In genomic region chr18:22432672-22433137, GRCh38 we compare ENCODE assay signal across 9 cellular contexts. TPM values are rescaled to one million over a fixed set of nuclear protein-coding genes. Genes with fewer than 3 reads are reported as not detected.
DNase-seq lines count a peak whose midpoint lies in the region; ATAC-seq, FAIRE-seq and TF ChIP-seq lines count a peak whose summit lies in the region.
"Had no signal": no experiment of that assay in that cellular context is flagged by ENCODE, and none has a peak within 500 bp of the region (broad histone marks: within the 10 kb centered on the region; RNA-seq: fewer than 3 reads in every experiment).

No MANE protein-coding gene starts in this region.

- peak overlapping the region in 2 of 5 donors; percentile 3 to 19 for H3K27ac ChIP-seq in adrenal gland
- H3K27ac ChIP-seq in right atrium auricular region, result peak overlapping the region; percentile 35 to 44
- H3K27ac ChIP-seq in small intestine (ENCODE audit: low read depth in 1 of 2, low read length in 1 of 2), result peak overlapping the region; percentile 72 to 89

- no peak overlapping the region for H3K4me3 Mint-ChIP-seq in activated CD8-positive, alpha-beta T cell treated with anti-CD3 and anti-CD28 coated beads, Interleukin-2, amount 10 ng/mL, durations not matched to agents 7 days and 5 days
- H3K4me3 Mint-ChIP-seq: activated CD4-positive, alpha-beta T cell treated with anti-CD3 and anti-CD28 coated beads, Interleukin-2, amount 10 ng/mL, durations not matched to agents 7 days and 5 days had no signal

- no peak for TF ChIP-seq POLR2A in H54 (IDR thresholded peaks at IDR 0.05; ENCODE audit: low read depth, low read length)
- TF ChIP-seq POLR2A in adrenal gland (IDR thresholded peaks at IDR 0.05), result no peak

- TF ChIP-seq CTCF in adrenal gland (IDR thresholded peaks at IDR 0.05) (no peak), right atrium auricular region (IDR thresholded peaks at IDR 0.05) (no peak)

- CTCF ChIA-PET in activated CD8-positive, alpha-beta T cell treated with anti-CD3 and anti-CD28 coated beads, Interleukin-2, amount 10 ng/mL, durations not matched to agents 7 days and 5 days (lab: Charles Lee), result no interaction called here

- H3K27me3 ChIP-seq in adrenal gland, result no peaks in the 10 kb centered on the region
- H3K27me3 ChIP-seq in right atrium auricular region, result no peaks in the 10 kb centered on the region
- no peaks in the 10 kb centered on the region for H3K27me3 ChIP-seq in small intestine (ENCODE audit: control insufficient read depth in 2 of 2, insufficient read depth in 2 of 2, low read length in 2 of 2)

- ATAC-seq in HG02870 (IDR thresholded peaks at IDR 0.05; ENCODE audit: unreplicated experiment) (no peak), HG03469 (IDR thresholded peaks at IDR 0.05; ENCODE audit: unreplicated experiment) (no peak), GM21786 (IDR thresholded peaks at IDR 0.05; ENCODE audit: unreplicated experiment) (no peak)
- no peak for ATAC-seq in activated CD8-positive, alpha-beta T cell treated with anti-CD3 and anti-CD28 coated beads, Interleukin-2, amount 10 ng/mL, durations not matched to agents 7 days and 5 days

- intact Hi-C loops in adrenal gland (cut with DNase I), result no loop called here

- peaks cover 0 to 5% of the 10 kb centered on the region in 2 donors for H3K4me1 ChIP-seq in adrenal gland (replicated peaks in 1 of 2)
- H3K4me1 ChIP-seq in right atrium auricular region, result peaks cover 0 to 15% of the 10 kb centered on the region in 2 donors
- H3K4me1 ChIP-seq in small intestine (ENCODE audit: control insufficient read depth in 2 of 2, insufficient read depth in 1 of 2, low read depth in 1 of 2, low read length in 1 of 2), result peaks cover 0 to 8% of the 10 kb centered on the region in 2 donors

- no peaks in the 10 kb centered on the region for H3K36me3 Mint-ChIP-seq in activated CD8-positive, alpha-beta T cell treated with anti-CD3 and anti-CD28 coated beads, Interleukin-2, amount 10 ng/mL, durations not matched to agents 7 days and 5 days (ENCODE audit: low read depth)

- POLR2A ChIA-PET in activated CD8-positive, alpha-beta T cell treated with anti-CD3 and anti-CD28 coated beads, Interleukin-2, amount 10 ng/mL, durations not matched to agents 7 days and 5 days (lab: Charles Lee), result no interaction called here

- FAIRE-seq in H54 (lab: Jason Lieb, UNC), result peak; percentile 62
- FAIRE-seq in small intestine (lab: Jason Lieb, UNC), result peak; percentile 65

- H3K36me3 ChIP-seq in adrenal gland (replicated peaks in 1 of 2) (no peaks in the 10 kb centered on the region), right atrium auricular region (no peaks in the 10 kb centered on the region), small intestine (ENCODE audit: control insufficient read depth in 2 of 2, insufficient read depth in 2 of 2, low read length in 2 of 2) (no peaks in the 10 kb centered on the region)

- H3K4me3 ChIP-seq in adrenal gland (no peak overlapping the region), right atrium auricular region (peak overlapping the region in 1 of 2 donors; percentile 8), small intestine (ENCODE audit: low read depth in 1 of 2, low read length in 2 of 2) (no peak overlapping the region)

- peaks cover 1% of the 10 kb centered on the region for H3K27me3 Mint-ChIP-seq in activated CD8-positive, alpha-beta T cell treated with anti-CD3 and anti-CD28 coated beads, Interleukin-2, amount 10 ng/mL, durations not matched to agents 7 days and 5 days (ENCODE audit: low read depth)
- H3K27me3 Mint-ChIP-seq: activated CD4-positive, alpha-beta T cell treated with anti-CD3 and anti-CD28 coated beads, Interleukin-2, amount 10 ng/mL, durations not matched to agents 7 days and 5 days had no signal

- H3K9me3 ChIP-seq in adrenal gland (replicated peaks in 1 of 3), result no peaks in the 10 kb centered on the region
- H3K9me3 ChIP-seq in right atrium auricular region, result no peaks in the 10 kb centered on the region
- H3K9me3 ChIP-seq in small intestine (ENCODE audit: control insufficient read depth, low read depth), result no peaks in the 10 kb centered on the region

- no peaks in the 10 kb centered on the region for H3K9me3 Mint-ChIP-seq in activated CD8-positive, alpha-beta T cell treated with anti-CD3 and anti-CD28 coated beads, Interleukin-2, amount 10 ng/mL, durations not matched to agents 7 days and 5 days (ENCODE audit: insufficient read depth)
- H3K9me3 Mint-ChIP-seq: activated CD4-positive, alpha-beta T cell treated with anti-CD3 and anti-CD28 coated beads, Interleukin-2, amount 10 ng/mL, durations not matched to agents 7 days and 5 days had no signal

- no peak overlapping the region for H3K27ac Mint-ChIP-seq in activated CD8-positive, alpha-beta T cell treated with anti-CD3 and anti-CD28 coated beads, Interleukin-2, amount 10 ng/mL, durations not matched to agents 7 days and 5 days
- H3K27ac Mint-ChIP-seq: activated CD4-positive, alpha-beta T cell treated with anti-CD3 and anti-CD28 coated beads, Interleukin-2, amount 10 ng/mL, durations not matched to agents 7 days and 5 days had no signal

- no peaks in the 10 kb centered on the region for H3K4me1 Mint-ChIP-seq in activated CD8-positive, alpha-beta T cell treated with anti-CD3 and anti-CD28 coated beads, Interleukin-2, amount 10 ng/mL, durations not matched to agents 7 days and 5 days (ENCODE audit: low read depth)
- H3K4me1 Mint-ChIP-seq: activated CD4-positive, alpha-beta T cell treated with anti-CD3 and anti-CD28 coated beads, Interleukin-2, amount 10 ng/mL, durations not matched to agents 7 days and 5 days had no signal

- peak; percentile 68 for DNase-seq in H54 (ENCODE audit: insufficient read length, low spot score)
- DNase-seq in adrenal gland, result peak; percentile 64 to 94 (median 87)
- peak; percentile 96 for DNase-seq in right atrium auricular region (ENCODE audit: low spot score)
- peak; percentile 99 for DNase-seq in small intestine
- DNase-seq in activated CD8-positive, alpha-beta T cell treated with anti-CD3 and anti-CD28 coated beads, Interleukin-2, amount 10 ng/mL, durations not matched to agents 7 days and 5 days, result no peak
- DNase-seq: activated CD4-positive, alpha-beta T cell treated with anti-CD3 and anti-CD28 coated beads, Interleukin-2, amount 10 ng/mL, durations not matched to agents 7 days and 5 days had no signal

- 33 to 41% (median 40%) methylated on average over 12 of the region's 12 CpGs for WGBS in adrenal gland, 4 donors
- 14 to 49% (median 32%) methylated on average over 12 of the region's 12 CpGs for WGBS in small intestine, 3 donors

RNA-seq across cellular contexts. Expression of gene CTAGE1, which starts 15.0 kb away (rescaled TPM):
- under 1 TPM in 2 of 8 donors, not detected in 6; 0.04 to 0.14 TPM for total RNA-seq in adrenal gland
- polyA plus RNA-seq in adrenal gland, result not detected
- under 1 TPM in 1 of 2 donors, not detected in 1; 0.08 TPM for total RNA-seq in right atrium auricular region
- polyA plus RNA-seq in small intestine, result not detected
- not detected for total RNA-seq in activated CD8-positive, alpha-beta T cell treated with anti-CD3 and anti-CD28 coated beads, Interleukin-2, amount 10 ng/mL, durations not matched to agents 7 days and 5 days
- total RNA-seq: activated CD4-positive, alpha-beta T cell treated with anti-CD3 and anti-CD28 coated beads, Interleukin-2, amount 10 ng/mL, durations not matched to agents 7 days and 5 days had no signal
